ENCODE assay signal across 17 cellular contexts in the genomic region with DNA sequence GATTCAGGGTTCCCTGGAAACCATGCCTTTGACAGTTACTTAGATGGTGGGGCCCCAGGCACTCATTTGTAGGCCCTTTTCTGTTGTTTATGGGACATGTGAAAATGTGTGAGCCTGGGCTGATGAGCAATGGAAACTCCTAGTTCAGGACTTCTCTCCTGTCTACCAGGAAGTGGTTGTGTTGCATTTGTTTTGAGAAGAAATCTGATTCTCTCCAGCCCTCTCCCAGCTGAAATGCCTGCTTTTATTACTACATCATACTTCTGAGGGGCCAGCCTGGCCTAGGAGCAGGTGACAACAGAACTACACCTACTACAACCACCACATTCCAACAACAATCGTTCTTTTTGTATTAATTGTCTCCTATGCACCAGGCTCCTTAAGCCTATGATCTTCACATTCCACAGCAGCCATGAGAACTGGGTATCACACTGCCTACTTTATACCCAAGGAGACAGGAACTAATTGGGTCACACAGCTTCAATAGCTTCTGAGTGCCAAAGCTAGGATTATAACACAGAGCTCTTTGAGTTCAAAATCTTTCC.
A peak's percentile ranks its signal among the peaks of the same experiment; 100 is the strongest.
DNase-seq lines count a peak whose midpoint lies in the region; TF ChIP-seq lines count a peak whose summit lies in the region.
"Had no signal": no experiment of that assay in that cellular context is flagged by ENCODE, and none has a peak within 500 bp of the region (broad histone marks: within the 10 kb centered on the region; RNA-seq: fewer than 3 reads in every experiment).

No MANE protein-coding gene starts in this region.

- H3K4me2 ChIP-seq in smooth muscle cell = peak overlapping the region; percentile 5
- H3K4me2 ChIP-seq: BLaER1, GM23338 had no signal

- peaks cover 33% of the 10 kb centered on the region for H3K4me1 ChIP-seq in smooth muscle cell (ENCODE audit: low read depth)
- H3K4me1 ChIP-seq in left ventricle myocardium inferior = peaks cover 27% of the 10 kb centered on the region
- H3K4me1 ChIP-seq: BLaER1 had no signal

- in situ Hi-C loops in SK-MEL-5 (cut with HindIII; ENCODE audit: low pct_unique_long_range_greater_than_20kb, low sequenced_read_pairs) = no loop called here

- peaks cover 12% of the 10 kb centered on the region for H3F3A ChIP-seq in smooth muscle cell (ENCODE audit: low read depth)

- intact Hi-C loops in left ventricle myocardium inferior (cut with micrococcal nuclease) = no loop called here

- H2AFZ ChIP-seq in smooth muscle cell (ENCODE audit: low read depth) = no peak overlapping the region
- H2AFZ ChIP-seq: GM23338 had no signal

- no peaks in the 10 kb centered on the region for H3K36me3 ChIP-seq in smooth muscle cell (ENCODE audit: low read depth)
- no peaks in the 10 kb centered on the region for H3K36me3 ChIP-seq in left ventricle myocardium inferior
- H3K36me3 ChIP-seq: BLaER1 had no signal

- H3K9ac ChIP-seq in smooth muscle cell (ENCODE audit: low read depth) = no peak overlapping the region
- H3K9ac ChIP-seq: BLaER1 had no signal

- WGBS in smooth muscle cell (ENCODE audit: low lambda C conversion rate) = 62% methylated on average over 1 of the region's 1 CpG

- TF ChIP-seq CTCF in smooth muscle cell (IDR thresholded peaks at IDR 0.05; ENCODE audit: borderline replicate concordance, insufficient read depth, poor library complexity, severe bottlenecking) (no peak), left ventricle myocardium inferior (IDR thresholded peaks at IDR 0.05; ENCODE audit: borderline replicate concordance) (no peak)

- no peaks in the 10 kb centered on the region for H3K79me2 ChIP-seq in smooth muscle cell (ENCODE audit: low read depth)

- H3K9me3 ChIP-seq in smooth muscle cell (replicated peaks; ENCODE audit: low read depth) (no peaks in the 10 kb centered on the region), left ventricle myocardium inferior (replicated peaks) (no peaks in the 10 kb centered on the region)
- H3K9me3 ChIP-seq: BLaER1, Caco-2 had no signal

- H3K4me3 ChIP-seq in smooth muscle cell (no peak overlapping the region), left ventricle myocardium inferior (no peak overlapping the region)
- H3K4me3 ChIP-seq: BLaER1, GM23338 had no signal

- DNase-seq in DMS53 (lab: John Stamatoyannopoulos, UW) (peak; percentile 30), DMS53 treated with DMSO at 0.1 percent for 48 hours (lab: John Stamatoyannopoulos, UW; ENCODE audit: unreplicated experiment) (no peak), SK-MEL-5 (ENCODE audit: low read depth, low spot score) (peak; percentile 50), left kidney (ENCODE audit: low read depth, low spot score) (peak; percentile 71), smooth muscle cell (lab: John Stamatoyannopoulos, UW; ENCODE audit: unreplicated experiment) (no peak), OCI-M1 (lab: John Stamatoyannopoulos, UW) (no peak), left ventricle myocardium inferior (no peak), NCI-H526 treated with DMSO at 0.1 percent for 48 hours (lab: John Stamatoyannopoulos, UW) (no peak)
- DNase-seq: 8988T; AML-193; Caco-2; CD8-positive, alpha-beta memory T cell; DMS79 treated with DMSO at 0.1 percent for 48 hours; GDM1; H7 had no signal

- H4K20me1 ChIP-seq in smooth muscle cell (ENCODE audit: low read depth) = no peaks in the 10 kb centered on the region
- H4K20me1 ChIP-seq: BLaER1 had no signal

- H3K27me3 ChIP-seq in smooth muscle cell (ENCODE audit: low read depth) (no peaks in the 10 kb centered on the region), left ventricle myocardium inferior (ENCODE audit: low read depth) (no peaks in the 10 kb centered on the region)
- H3K27me3 ChIP-seq: BLaER1 had no signal

- H3K27ac ChIP-seq in smooth muscle cell (ENCODE audit: low read depth) (peak overlapping the region; percentile 91), left ventricle myocardium inferior (replicated peaks) (no peak overlapping the region)
- H3K27ac ChIP-seq: BLaER1 had no signal

Comparison
In these comparisons a context has a peak if more than half of its experiments do, and no peak if none do; other contexts are left out.
1. DNase-seq: peak in DMS53 (single experiment), SK-MEL-5 (single experiment) and left kidney (single experiment); none in DMS53 treated with DMSO at 0.1 percent for 48 hours (single experiment), smooth muscle cell (single experiment), OCI-M1 (single experiment), left ventricle myocardium inferior (single experiment) and NCI-H526 treated with DMSO at 0.1 percent for 48 hours (single experiment).